In the genomic region with DNA sequence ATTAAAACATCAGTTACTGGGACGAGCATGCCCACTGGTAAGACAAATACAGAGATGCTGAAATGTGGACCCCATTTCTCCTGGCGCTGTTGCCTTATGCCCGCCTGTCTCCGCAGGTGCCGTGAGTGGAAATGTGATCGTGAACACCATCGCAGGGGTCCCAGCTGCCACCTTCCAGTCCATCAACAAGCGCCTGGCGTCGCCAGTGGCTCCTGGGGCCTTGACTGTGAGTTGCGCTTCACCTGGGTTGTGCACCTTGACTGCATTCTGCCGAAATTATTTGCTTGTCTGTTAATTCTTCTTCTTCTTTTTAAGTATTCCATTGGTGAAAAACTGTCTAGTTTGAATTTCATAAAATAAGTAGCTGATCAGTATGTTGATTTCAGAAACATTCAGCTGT, we compare ENCODE assay signal across 33 cellular contexts.
"Had no signal": no experiment of that assay in that cellular context is flagged by ENCODE, and none has a peak within 500 bp of the region (broad histone marks: within the 10 kb centered on the region; RNA-seq: fewer than 3 reads in every experiment).

No MANE protein-coding gene starts in this region.

- DNase-seq: activated B cell treated with CpG ODN at 0.5 μM for 24 hours; activated CD4-positive, alpha-beta memory T cell treated with anti-CD3 and anti-CD28 coated beads for 36 hours; activated CD4-positive, alpha-beta T cell treated with anti-CD3 and anti-CD28 coated beads for 4 hours; activated CD4-positive, alpha-beta T cell treated with anti-CD3 and anti-CD28 coated beads, Interleukin-2, amount 50 U/mL, for 1 hour; activated CD4-positive, CD25-positive, alpha-beta regulatory T cell treated with anti-CD3 and anti-CD28 coated beads, Interleukin-2, amount 50 U/mL, for 72 hours; activated CD8-positive, alpha-beta memory T cell treated with anti-CD3 and anti-CD28 coated beads, Interleukin-2, amount 50 U/mL, for 4 hours; activated gamma-delta T cell; activated naive CD4-positive, alpha-beta T cell treated with Interleukin-2 at 50 U/mL for 16 hours; activated naive CD8-positive, alpha-beta T cell treated with anti-CD3 and anti-CD28 coated beads, Interleukin-2, amount 10 ng/mL, durations not matched to agents 7 days and 5 days; activated T-cell treated with anti-CD3 and anti-CD28 coated beads, Interleukin-2, amount 50 U/mL, for 48 hours; amygdala; cerebellar nuclear complex; MM.1S; MV-4-11; NCI-H1092; NCI-H1436 treated with DMSO at 0.1 percent for 48 hours; NCI-H1694 treated with DMSO at 0.1 percent for 48 hours; NCI-H2029; NCI-H345; NCI-H524 treated with DMSO at 0.1 percent for 48 hours; NK-92 treated with Interleukin-12 subunit alpha and Interleukin-12 subunit beta, amount 100 ng/mL, for 24 hours; OCI-M1; Right ventricle myocardium superior; SW 1271; T-helper 1 cell; T-helper 2 cell; T-helper 9 cell had no signal

- H3K4me1 ChIP-seq: ascending aorta had no signal

- H3K4me1 Mint-ChIP-seq: activated naive CD4-positive, alpha-beta T cell treated with anti-CD3 and anti-CD28 coated beads, Interleukin-2, amount 50 U/mL, for 24 hours; activated naive CD8-positive, alpha-beta T cell treated with anti-CD3 and anti-CD28 coated beads, Interleukin-2, amount 10 ng/mL, durations not matched to agents 7 days and 5 days; activated T-helper 17 cell treated with anti-CD3 and anti-CD28 coated beads, Interleukin-2, amount 50 U/mL, for 72 hours had no signal

- H3K4me3 ChIP-seq: ascending aorta, cardiac muscle cell had no signal

- H3K4me3 Mint-ChIP-seq: activated B cell treated with CpG ODN at 0.5 μM for 24 hours; activated CD4-positive, alpha-beta memory T cell treated with anti-CD3 and anti-CD28 coated beads for 36 hours; activated naive CD4-positive, alpha-beta T cell treated with anti-CD3 and anti-CD28 coated beads, Interleukin-2, amount 50 U/mL, for 24 hours; activated naive CD8-positive, alpha-beta T cell treated with anti-CD3 and anti-CD28 coated beads, Interleukin-2, amount 10 ng/mL, durations not matched to agents 7 days and 5 days; activated T-helper 17 cell treated with anti-CD3 and anti-CD28 coated beads, Interleukin-2, amount 50 U/mL, for 72 hours had no signal

- H3K27me3 ChIP-seq: ascending aorta, cardiac muscle cell had no signal

- H3K27ac ChIP-seq: ascending aorta, cardiac muscle cell, KMS-11, VCaP had no signal

- ATAC-seq: activated T-helper 17 cell treated with anti-CD3 and anti-CD28 coated beads, Interleukin-2, amount 50 U/mL, for 72 hours had no signal

- H3K27me3 Mint-ChIP-seq: activated B cell treated with CpG ODN at 0.5 μM for 24 hours; activated CD4-positive, alpha-beta memory T cell treated with anti-CD3 and anti-CD28 coated beads for 36 hours; activated naive CD4-positive, alpha-beta T cell treated with anti-CD3 and anti-CD28 coated beads, Interleukin-2, amount 50 U/mL, for 24 hours; activated naive CD8-positive, alpha-beta T cell treated with anti-CD3 and anti-CD28 coated beads, Interleukin-2, amount 10 ng/mL, durations not matched to agents 7 days and 5 days; activated T-helper 17 cell treated with anti-CD3 and anti-CD28 coated beads, Interleukin-2, amount 50 U/mL, for 72 hours had no signal

- H3K9ac ChIP-seq: KMS-11 had no signal

- H3K27ac Mint-ChIP-seq: activated B cell treated with CpG ODN at 0.5 μM for 24 hours; activated CD4-positive, alpha-beta memory T cell treated with anti-CD3 and anti-CD28 coated beads for 36 hours; activated naive CD8-positive, alpha-beta T cell treated with anti-CD3 and anti-CD28 coated beads, Interleukin-2, amount 10 ng/mL, durations not matched to agents 7 days and 5 days; activated T-helper 17 cell treated with anti-CD3 and anti-CD28 coated beads, Interleukin-2, amount 50 U/mL, for 72 hours had no signal

- H3K9me3 Mint-ChIP-seq: activated B cell treated with CpG ODN at 0.5 μM for 24 hours; activated CD4-positive, alpha-beta memory T cell treated with anti-CD3 and anti-CD28 coated beads for 36 hours; activated naive CD4-positive, alpha-beta T cell treated with anti-CD3 and anti-CD28 coated beads, Interleukin-2, amount 50 U/mL, for 24 hours; activated naive CD8-positive, alpha-beta T cell treated with anti-CD3 and anti-CD28 coated beads, Interleukin-2, amount 10 ng/mL, durations not matched to agents 7 days and 5 days; activated T-helper 17 cell treated with anti-CD3 and anti-CD28 coated beads, Interleukin-2, amount 50 U/mL, for 72 hours had no signal

- H3K9me3 ChIP-seq: ascending aorta had no signal

- H3K4me2 ChIP-seq: KMS-11 had no signal
